Comparison of ENCODE assay signal across 15 cellular contexts in the genomic region with DNA sequence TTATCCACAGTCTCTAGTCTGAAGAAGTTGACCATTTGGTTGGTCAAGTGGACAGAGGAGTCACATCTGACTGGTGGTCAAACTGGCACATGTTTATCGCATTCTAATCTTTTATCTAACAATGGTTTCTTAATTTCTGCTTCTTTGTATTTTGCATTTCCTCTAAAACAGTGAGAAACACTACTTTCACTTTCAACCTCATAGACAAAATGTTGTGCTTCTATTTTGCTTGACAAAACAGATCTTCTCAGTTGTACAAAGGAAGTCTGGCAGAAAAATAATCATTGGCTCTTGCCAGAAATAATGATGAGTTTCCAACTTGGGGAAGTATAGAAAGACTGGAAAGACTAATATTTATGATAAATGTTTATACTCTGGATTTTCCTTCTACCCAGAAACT.
DNase-seq lines count a peak whose midpoint lies in the region; ATAC-seq and TF ChIP-seq lines count a peak whose summit lies in the region.
"Had no signal": no experiment of that assay in that cellular context is flagged by ENCODE, and none has a peak within 500 bp of the region (broad histone marks: within the 10 kb centered on the region; RNA-seq: fewer than 3 reads in every experiment).

No MANE protein-coding gene starts in this region.

- no peaks in the 10 kb centered on the region for H4K20me1 ChIP-seq in DND-41 (ENCODE audit: insufficient read depth, low read length)
- no peaks in the 10 kb centered on the region for H4K20me1 ChIP-seq in smooth muscle cell (ENCODE audit: low read depth)

- peak overlapping the region; percentile 89 for H3K27ac ChIP-seq in DND-41 (ENCODE audit: low read length)
- no peak overlapping the region for H3K27ac ChIP-seq in smooth muscle cell (ENCODE audit: low read depth)
- H3K27ac ChIP-seq: lower lobe of right lung had no signal

- no peaks in the 10 kb centered on the region for H3K9me3 Mint-ChIP-seq in activated B cell treated with CpG ODN at 0.5 μM for 24 hours
- H3K9me3 Mint-ChIP-seq: activated T-helper 17 cell treated with anti-CD3 and anti-CD28 coated beads, Interleukin-2, amount 50 U/mL, for 72 hours had no signal

- intact Hi-C loops in activated B cell treated with CpG ODN at 0.5 μM for 24 hours (cut with micrococcal nuclease), result no loop called here

- DNase-seq in DND-41 (no peak), activated B cell treated with CpG ODN at 0.5 μM for 24 hours (no peak), smooth muscle cell (lab: John Stamatoyannopoulos, UW; ENCODE audit: unreplicated experiment) (no peak), COLO829 (ENCODE audit: low spot score) (no peak), NCI-H510A treated with DMSO at 0.1 percent for 48 hours (lab: John Stamatoyannopoulos, UW) (no peak)
- DNase-seq: AML-193, anterior cingulate cortex, cortex of kidney, EL, lower lobe of right lung, NCI-H2107 had no signal

- CTCF ChIA-PET in activated B cell treated with CpG ODN at 0.5 μM for 24 hours (lab: Charles Lee), result no interaction called here

- H3K9ac ChIP-seq in DND-41 (ENCODE audit: low read depth, low read length), result no peak overlapping the region; the same call in 1 of the 2 replicates
- H3K9ac ChIP-seq in smooth muscle cell (ENCODE audit: low read depth), result no peak overlapping the region

- peak overlapping the region; percentile 44 for H3K4me3 Mint-ChIP-seq in activated B cell treated with CpG ODN at 0.5 μM for 24 hours
- H3K4me3 Mint-ChIP-seq: activated T-helper 17 cell treated with anti-CD3 and anti-CD28 coated beads, Interleukin-2, amount 50 U/mL, for 72 hours had no signal

- H3K4me1 ChIP-seq in DND-41 (ENCODE audit: insufficient read depth, low read length) (peaks cover 29% of the 10 kb centered on the region), smooth muscle cell (ENCODE audit: low read depth) (no peaks in the 10 kb centered on the region)
- H3K4me1 ChIP-seq: lower lobe of right lung had no signal

- H3K36me3 Mint-ChIP-seq in activated B cell treated with CpG ODN at 0.5 μM for 24 hours (ENCODE audit: low read depth), result no peaks in the 10 kb centered on the region

- POLR2A ChIA-PET in activated B cell treated with CpG ODN at 0.5 μM for 24 hours (lab: Charles Lee), result no interaction called here

- H3K27me3 Mint-ChIP-seq in activated B cell treated with CpG ODN at 0.5 μM for 24 hours, result no peaks in the 10 kb centered on the region
- H3K27me3 Mint-ChIP-seq: activated T-helper 17 cell treated with anti-CD3 and anti-CD28 coated beads, Interleukin-2, amount 50 U/mL, for 72 hours had no signal

- H3K27me3 ChIP-seq in DND-41 (ENCODE audit: insufficient read depth, low read length, poor library complexity), result no peaks in the 10 kb centered on the region
- H3K27me3 ChIP-seq in smooth muscle cell (ENCODE audit: low read depth), result no peaks in the 10 kb centered on the region

- H3K79me2 ChIP-seq in DND-41 (ENCODE audit: insufficient read depth, low read length) (no peaks in the 10 kb centered on the region), smooth muscle cell (ENCODE audit: low read depth) (no peaks in the 10 kb centered on the region)

- H3K4me1 Mint-ChIP-seq in activated B cell treated with CpG ODN at 0.5 μM for 24 hours, result peaks cover 21% of the 10 kb centered on the region
- H3K4me1 Mint-ChIP-seq: activated T-helper 17 cell treated with anti-CD3 and anti-CD28 coated beads, Interleukin-2, amount 50 U/mL, for 72 hours had no signal

- H3K36me3 ChIP-seq in DND-41 (ENCODE audit: insufficient read depth, low read length) (peaks cover 48% of the 10 kb centered on the region), smooth muscle cell (ENCODE audit: low read depth) (peaks cover 3% of the 10 kb centered on the region)
- H3K36me3 ChIP-seq: lower lobe of right lung had no signal

- H3F3A ChIP-seq in smooth muscle cell (ENCODE audit: low read depth), result no peaks in the 10 kb centered on the region

- ATAC-seq in DND-41 (ENCODE audit: insufficient read depth, low read depth) (peak; percentile 65), GM19395 (IDR thresholded peaks at IDR 0.05; ENCODE audit: unreplicated experiment) (peak; percentile 88), HG03354 (IDR thresholded peaks at IDR 0.05; ENCODE audit: poor library complexity, severe bottlenecking, unreplicated experiment) (peak; percentile 69), activated B cell treated with CpG ODN at 0.5 μM for 24 hours (ENCODE audit: low read depth) (no peak), HG03108 (IDR thresholded peaks at IDR 0.05; ENCODE audit: unreplicated experiment) (no peak)
- ATAC-seq: activated T-helper 17 cell treated with anti-CD3 and anti-CD28 coated beads, Interleukin-2, amount 50 U/mL, for 72 hours; lower lobe of right lung had no signal

- H3K9me3 ChIP-seq in DND-41 (ENCODE audit: insufficient read depth, low read length, severe bottlenecking), result no peaks in the 10 kb centered on the region
- H3K9me3 ChIP-seq in smooth muscle cell (replicated peaks; ENCODE audit: low read depth), result no peaks in the 10 kb centered on the region
- H3K9me3 ChIP-seq: lower lobe of right lung had no signal

- WGBS in smooth muscle cell (ENCODE audit: low lambda C conversion rate), result 100% methylated on average over 1 of the region's 1 CpG

- H2AFZ ChIP-seq in DND-41 (ENCODE audit: low read depth, low read length) (peak overlapping the region; percentile 51), smooth muscle cell (ENCODE audit: low read depth) (no peak overlapping the region)

- H3K4me3 ChIP-seq in DND-41 (ENCODE audit: low read depth in 1 of 2, low read length in 2 of 2), result no peak overlapping the region
- no peak overlapping the region for H3K4me3 ChIP-seq in smooth muscle cell
- H3K4me3 ChIP-seq: lower lobe of right lung had no signal

- peak overlapping the region; percentile 46; the same call in 1 of the 2 replicates for H3K4me2 ChIP-seq in DND-41 (ENCODE audit: insufficient read depth, low read length)
- no peak overlapping the region for H3K4me2 ChIP-seq in smooth muscle cell

- H3K27ac Mint-ChIP-seq in activated B cell treated with CpG ODN at 0.5 μM for 24 hours, result peak overlapping the region; percentile 67
- H3K27ac Mint-ChIP-seq: activated T-helper 17 cell treated with anti-CD3 and anti-CD28 coated beads, Interleukin-2, amount 50 U/mL, for 72 hours had no signal

- TF ChIP-seq CTCF in DND-41 (IDR thresholded peaks at IDR 0.05; ENCODE audit: borderline replicate concordance, extremely low read depth, low read length, poor library complexity, severe bottlenecking), result no peak
- TF ChIP-seq CTCF in activated B cell treated with CpG ODN at 0.5 μM for 24 hours (IDR thresholded peaks at IDR 0.05), result no peak
- no peak for TF ChIP-seq CTCF in smooth muscle cell (IDR thresholded peaks at IDR 0.05; ENCODE audit: borderline replicate concordance, insufficient read depth, poor library complexity, severe bottlenecking)

Comparison
In these comparisons a context has a peak if more than half of its experiments do, and no peak if none do; other contexts are left out.
1. ATAC-seq: peak in DND-41 (single experiment), GM19395 (single experiment) and HG03354 (single experiment); none in activated B cell treated with CpG ODN at 0.5 μM for 24 hours (single experiment) and HG03108 (single experiment).